In the genomic region with DNA sequence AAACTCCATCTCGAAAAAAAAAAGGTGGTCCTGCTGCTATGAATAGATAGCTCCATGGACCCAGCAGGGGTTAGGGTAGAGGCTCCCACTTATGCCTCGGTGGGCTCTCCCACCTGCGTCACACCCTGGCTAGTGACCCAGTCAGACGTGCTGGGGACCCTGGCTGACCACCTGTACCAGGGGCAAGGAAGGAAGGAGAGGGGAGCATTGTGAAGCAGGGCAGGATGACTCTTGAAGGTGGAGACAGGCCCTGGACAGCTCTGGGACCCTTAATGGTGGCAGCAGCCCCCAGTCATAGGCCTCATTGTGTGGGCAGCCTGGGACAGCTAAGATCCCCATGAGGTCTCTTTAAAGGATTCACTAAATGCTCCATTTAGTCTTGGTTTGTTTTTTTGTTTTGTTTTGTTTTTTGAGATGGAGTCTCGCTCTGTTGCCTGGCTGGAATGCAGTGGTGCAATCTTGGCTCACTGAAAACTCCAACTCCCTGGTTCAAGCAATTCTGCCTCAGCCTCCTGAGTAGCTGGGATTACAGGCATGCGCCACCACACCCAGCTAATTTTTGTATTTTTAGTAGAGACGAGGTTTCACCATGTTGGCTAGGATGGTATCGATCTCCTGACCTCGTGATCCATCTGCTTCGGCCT, we compare ENCODE assay signal across 7 cellular contexts. TPM values are rescaled to one million over a fixed set of nuclear protein-coding genes. Genes with fewer than 3 reads are reported as not detected.
DNase-seq lines count a peak whose midpoint lies in the region; ATAC-seq and TF ChIP-seq lines count a peak whose summit lies in the region.
"Had no signal": no experiment of that assay in that cellular context is flagged by ENCODE, and none has a peak within 500 bp of the region (broad histone marks: within the 10 kb centered on the region; RNA-seq: fewer than 3 reads in every experiment).

No MANE protein-coding gene starts in this region.

- H3K36me3 ChIP-seq in body of pancreas (replicated peaks in 1 of 2; ENCODE audit: insufficient read depth in 1 of 2, low read depth in 2 of 2) (peaks cover 11 to 13% of the 10 kb centered on the region in 2 donors), neuronal stem cell (replicated peaks in 1 of 2; ENCODE audit: control insufficient read depth in 2 of 2, insufficient read depth in 2 of 2, low read length in 2 of 2) (peaks cover 16 to 44% of the 10 kb centered on the region in 2 donors)

- H3K4me2 ChIP-seq in neuronal stem cell (ENCODE audit: insufficient read depth, low read length, poor library complexity, severe bottlenecking) = no peak overlapping the region

- H3K27ac Mint-ChIP-seq in HFFc6 = peak overlapping the region; percentile 45; the same call in 1 of the 2 replicates
- H3K27ac Mint-ChIP-seq: activated CD4-positive, alpha-beta memory T cell treated with anti-CD3 and anti-CD28 coated beads, Interleukin-2, amount 10 ng/mL, durations not matched to agents 7 days and 5 days had no signal

- no peak for DNase-seq in HFFc6
- DNase-seq in body of pancreas = no peak
- DNase-seq in neuronal stem cell (ENCODE audit: low spot score) = no peak
- DNase-seq in activated T-cell treated with anti-CD3 and anti-CD28 coated beads, Interleukin-2, amount 50 U/mL, for 48 hours = no peak
- DNase-seq: activated CD4-positive, alpha-beta memory T cell treated with anti-CD3 and anti-CD28 coated beads, Interleukin-2, amount 10 ng/mL, durations not matched to agents 7 days and 5 days had no signal

- H3K9me3 ChIP-seq in body of pancreas = no peaks in the 10 kb centered on the region
- H3K9me3 ChIP-seq in neuronal stem cell (replicated peaks in 1 of 2; ENCODE audit: control insufficient read depth in 2 of 2, insufficient read depth in 1 of 2, low read depth in 1 of 2, low read length in 2 of 2) = no peaks in the 10 kb centered on the region
- H3K9me3 ChIP-seq: thoracic aorta had no signal

- H3K4ac ChIP-seq in neuronal stem cell (ENCODE audit: low read length) = no peak overlapping the region

- H3K36me3 Mint-ChIP-seq in HFFc6 (ENCODE audit: low read depth) = peaks cover 41% of the 10 kb centered on the region

- no peak overlapping the region for H2BK120ac ChIP-seq in neuronal stem cell (ENCODE audit: low read depth, low read length)

- no peak overlapping the region for H2AK5ac ChIP-seq in neuronal stem cell (ENCODE audit: low read depth, low read length)

- no peaks in the 10 kb centered on the region for H3K79me1 ChIP-seq in neuronal stem cell (ENCODE audit: low read depth, low read length)

- no peak overlapping the region for H4K8ac ChIP-seq in neuronal stem cell (ENCODE audit: low read depth, low read length)

- TF ChIP-seq POLR2A in body of pancreas (IDR thresholded peaks at IDR 0.05) = no peak

- H2BK5ac ChIP-seq in neuronal stem cell (ENCODE audit: low read length) = no peak overlapping the region

- H3K9me3 Mint-ChIP-seq in HFFc6 = no peaks in the 10 kb centered on the region
- H3K9me3 Mint-ChIP-seq: activated CD4-positive, alpha-beta memory T cell treated with anti-CD3 and anti-CD28 coated beads, Interleukin-2, amount 10 ng/mL, durations not matched to agents 7 days and 5 days had no signal

- no peak overlapping the region for H2BK12ac ChIP-seq in neuronal stem cell (ENCODE audit: low read length)

- H3K27ac ChIP-seq in body of pancreas (peak overlapping the region in 3 of 4 donors; percentile 75 to 83 (median 81)), neuronal stem cell (replicated peaks; ENCODE audit: low read length) (no peak overlapping the region)
- H3K27ac ChIP-seq: thoracic aorta had no signal

- H3K4me3 ChIP-seq in body of pancreas (no peak overlapping the region), neuronal stem cell (ENCODE audit: low read length in 2 of 2) (no peak overlapping the region)
- H3K4me3 ChIP-seq: thoracic aorta had no signal

- peaks cover 67% of the 10 kb centered on the region for H3K4me1 ChIP-seq in body of pancreas
- H3K4me1 ChIP-seq in neuronal stem cell (ENCODE audit: control insufficient read depth in 2 of 2, insufficient read depth in 1 of 2, low read depth in 1 of 2, low read length in 2 of 2) = peaks cover 0 to 3% of the 10 kb centered on the region in 2 donors

- no peak overlapping the region for H2BK15ac ChIP-seq in neuronal stem cell (ENCODE audit: low read length)

- no peaks in the 10 kb centered on the region for H3K27me3 ChIP-seq in body of pancreas
- H3K27me3 ChIP-seq in neuronal stem cell (ENCODE audit: control insufficient read depth in 3 of 3, insufficient read depth in 3 of 3, low read depth in 1 of 3, low read length in 3 of 3) = no peaks in the 10 kb centered on the region

- H3K9ac ChIP-seq in neuronal stem cell (ENCODE audit: low read depth, low read length, poor library complexity) = no peak overlapping the region

- peaks cover 13% of the 10 kb centered on the region for H3K4me1 Mint-ChIP-seq in HFFc6 (ENCODE audit: low read depth)

- peak overlapping the region; percentile 50 for H3K18ac ChIP-seq in neuronal stem cell (ENCODE audit: low read length)

- no peak for TF ChIP-seq CTCF in HFFc6 (IDR thresholded peaks at IDR 0.05)
- TF ChIP-seq CTCF in body of pancreas (IDR thresholded peaks at IDR 0.05) = no peak

- H2AFZ ChIP-seq in neuronal stem cell (ENCODE audit: low read length) = no peak overlapping the region

- no peak overlapping the region for H4K91ac ChIP-seq in neuronal stem cell (ENCODE audit: low read depth, low read length, poor library complexity)

- no peak overlapping the region for H3K14ac ChIP-seq in neuronal stem cell (ENCODE audit: low read length)

- ATAC-seq in body of pancreas (no peak), GM18861 (IDR thresholded peaks at IDR 0.05; ENCODE audit: unreplicated experiment) (no peak)

- H3K4me3 Mint-ChIP-seq in HFFc6 = no peak overlapping the region
- H3K4me3 Mint-ChIP-seq: activated CD4-positive, alpha-beta memory T cell treated with anti-CD3 and anti-CD28 coated beads, Interleukin-2, amount 10 ng/mL, durations not matched to agents 7 days and 5 days had no signal

- 81 to 83% methylated on average over 10 of the region's 10 CpGs for WGBS in body of pancreas, 2 donors
- WGBS in neuronal stem cell (ENCODE audit: extremely low coverage in 2 of 2, insufficient read length in 2 of 2, insufficient replicate concordance in 1 of 2), 2 donors = no CpG with 5 or more reads among the region's 10 CpGs

- intact Hi-C loops in body of pancreas (cut with DNase I) = no loop called here

- H3K23ac ChIP-seq in neuronal stem cell (ENCODE audit: low read depth, low read length, poor library complexity) = no peak overlapping the region

- H3K27me3 Mint-ChIP-seq in HFFc6 (ENCODE audit: insufficient read depth) = peaks cover 4% of the 10 kb centered on the region; the same call in 1 of the 2 replicates
- H3K27me3 Mint-ChIP-seq: activated CD4-positive, alpha-beta memory T cell treated with anti-CD3 and anti-CD28 coated beads, Interleukin-2, amount 10 ng/mL, durations not matched to agents 7 days and 5 days had no signal

RNA-seq across cellular contexts. Expression of a gene that starts 10.4 kb away (rescaled TPM):
- 10 to 100 TPM; 40.7 to 46.7 (median 42.4) TPM for total RNA-seq in HFFc6 (2021; fragmentation: NEBNext Ultra II Directional; extraction: Animal tissue kit (Norgen Biotek cat#: 25700))
- total RNA-seq in body of pancreas = 10 to 100 TPM; 21.8 to 23.7 TPM
- 50.9 TPM for polyA plus RNA-seq in neuronal stem cell (2013, experiment 1 of 2)
- 51.1 TPM for polyA plus RNA-seq in neuronal stem cell (2013, experiment 2 of 2)

RNA-seq across cellular contexts. Expression of a gene that starts 14.3 kb away (rescaled TPM):
- 10 to 100 TPM; 48.1 to 57.9 (median 53.9) TPM for total RNA-seq in HFFc6 (2021; fragmentation: NEBNext Ultra II Directional; extraction: Animal tissue kit (Norgen Biotek cat#: 25700))
- total RNA-seq in body of pancreas = 10 to 100 TPM; 62.3 to 68.0 TPM
- polyA plus RNA-seq in neuronal stem cell (2013, experiment 1 of 2) = 77.4 TPM
- 76.9 TPM for polyA plus RNA-seq in neuronal stem cell (2013, experiment 2 of 2)

RNA-seq across cellular contexts. Expression of a gene that starts 19.9 kb away (rescaled TPM):
- total RNA-seq in HFFc6 (2021; fragmentation: NEBNext Ultra II Directional; extraction: Animal tissue kit (Norgen Biotek cat#: 25700)) = under 1 TPM in 3 of 6 experiments, not detected in 3; 0.59 to 0.96 (median 0.82) TPM
- total RNA-seq in body of pancreas = 10 to 100 TPM in 1 of 2 donors, 1 to 10 TPM in 1; 7.3 to 57.0 TPM
- 0.22 TPM for polyA plus RNA-seq in neuronal stem cell (2013, experiment 1 of 2)
- polyA plus RNA-seq in neuronal stem cell (2013, experiment 2 of 2) = 0.12 TPM
- total RNA-seq: activated CD4-positive, alpha-beta memory T cell treated with anti-CD3 and anti-CD28 coated beads, Interleukin-2, amount 10 ng/mL, durations not matched to agents 7 days and 5 days; thoracic aorta had no signal

RNA-seq across cellular contexts. Expression of a gene that starts 20.8 kb away (rescaled TPM):
- 100 to 1,000 TPM; 162 to 225 (median 208) TPM for total RNA-seq in HFFc6 (2021; fragmentation: NEBNext Ultra II Directional; extraction: Animal tissue kit (Norgen Biotek cat#: 25700))
- 10 to 100 TPM; 65.3 to 88.7 TPM for total RNA-seq in body of pancreas
- 110 TPM for polyA plus RNA-seq in neuronal stem cell (2013, experiment 1 of 2)
- 107 TPM for polyA plus RNA-seq in neuronal stem cell (2013, experiment 2 of 2)

RNA-seq across cellular contexts. Expression of a gene that starts 22.7 kb away (rescaled TPM):
- 100 to 1,000 TPM; 127 to 169 (median 156) TPM for total RNA-seq in HFFc6 (2021; fragmentation: NEBNext Ultra II Directional; extraction: Animal tissue kit (Norgen Biotek cat#: 25700))
- 10 to 100 TPM; 57.7 to 59.1 TPM for total RNA-seq in body of pancreas
- polyA plus RNA-seq in neuronal stem cell (2013, experiment 1 of 2) = 342 TPM
- polyA plus RNA-seq in neuronal stem cell (2013, experiment 2 of 2) = 328 TPM

Comparison
In these comparisons a context has a peak if more than half of its experiments do, and no peak if none do; other contexts are left out.
1. RNA of a gene that starts 19.9 kb away (total RNA-seq): 7.3 to 57.0 TPM in body of pancreas; 0.59 to 0.96 TPM in HFFc6; every median in the first group is over 4 times any median in the second.